ENCODE assay signal across 15 cellular contexts in the genomic region with DNA sequence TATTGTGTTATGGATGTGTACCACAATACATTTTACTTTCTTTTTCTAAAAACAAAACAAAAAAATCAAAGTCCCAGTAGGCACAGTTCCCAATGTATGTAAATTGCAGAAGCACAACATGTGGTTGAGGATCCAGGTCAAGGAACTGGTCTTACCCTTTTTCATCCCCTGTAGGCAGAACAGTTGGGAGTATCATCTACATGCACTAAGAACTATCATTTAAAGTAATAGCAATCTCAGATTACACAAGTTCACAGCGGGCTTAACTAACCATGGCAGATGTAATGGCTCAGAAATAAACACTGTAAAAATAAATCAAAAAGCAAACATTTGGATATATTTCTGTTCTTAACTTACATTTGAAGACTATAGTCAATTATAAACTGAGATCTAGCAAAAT.
DNase-seq lines count a peak whose midpoint lies in the region; ATAC-seq lines count a peak whose summit lies in the region.
"Had no signal": no experiment of that assay in that cellular context is flagged by ENCODE, and none has a peak within 500 bp of the region (broad histone marks: within the 10 kb centered on the region; RNA-seq: fewer than 3 reads in every experiment).

No MANE protein-coding gene starts in this region.

- no peaks in the 10 kb centered on the region for H3K79me1 ChIP-seq in mesendoderm (ENCODE audit: low read length)

- H3K79me2 ChIP-seq in mesendoderm (ENCODE audit: control insufficient read depth, insufficient read depth, low read length) = no peaks in the 10 kb centered on the region

- H3K36me3 ChIP-seq in mesendoderm (ENCODE audit: control insufficient read depth, insufficient read depth, low read length) = no peaks in the 10 kb centered on the region

- H3K4me3 ChIP-seq in mesendoderm (ENCODE audit: low read length) = no peak overlapping the region

- H2AK5ac ChIP-seq in mesendoderm (ENCODE audit: low read length) = no peak overlapping the region

- DNase-seq in NCI-H1417 (lab: John Stamatoyannopoulos, UW) = peak in 2 of 3 experiments; percentile 11 to 53
- DNase-seq in NCI-H1417 treated with DMSO at 0.1 percent for 48 hours (lab: John Stamatoyannopoulos, UW) = no peak
- peak; percentile 29 for DNase-seq in NCI-H82 treated with DMSO at 0.1 percent for 48 hours (lab: John Stamatoyannopoulos, UW; ENCODE audit: unreplicated experiment)
- DNase-seq in brain pericyte (ENCODE audit: low read depth, low spot score) = peak; percentile 70
- DNase-seq in NCI-H345 (lab: John Stamatoyannopoulos, UW) = no peak
- no peak for DNase-seq in mesendoderm
- DNase-seq in stimulated activated CD4-positive, alpha-beta T cell treated with anti-CD3 and anti-CD28 coated beads, Interleukin-4, amount 100 ng/mL, for 4 hours = no peak
- DNase-seq: HCEC 1CT, NCI-H1694, NCI-H2171 treated with DMSO at 0.1 percent for 48 hours, NCI-H510A treated with DMSO at 0.1 percent for 48 hours, SIG-M5 had no signal

- no peak for ATAC-seq in GM21619 (IDR thresholded peaks at IDR 0.05; ENCODE audit: unreplicated experiment)

- H4K8ac ChIP-seq in mesendoderm (ENCODE audit: low read depth, low read length) = no peak overlapping the region

- H3K27ac ChIP-seq in mesendoderm (ENCODE audit: low read depth, low read length) = no peak overlapping the region
- H3K27ac ChIP-seq: 22Rv1, C4-2B had no signal

- no peak overlapping the region for H3K18ac ChIP-seq in mesendoderm (ENCODE audit: low read length)

- no peak overlapping the region for H2BK15ac ChIP-seq in mesendoderm (replicated peaks; ENCODE audit: low read depth)

- H3K27me3 ChIP-seq in mesendoderm (ENCODE audit: insufficient read depth, low read length, poor library complexity) = no peaks in the 10 kb centered on the region

- H3K9ac ChIP-seq in mesendoderm (ENCODE audit: low read length) = no peak overlapping the region

- H3K4me1 ChIP-seq in mesendoderm (ENCODE audit: control insufficient read depth, low read depth, low read length) = no peaks in the 10 kb centered on the region

- H3K4me2 ChIP-seq in mesendoderm (ENCODE audit: low read length) = no peak overlapping the region

- WGBS in mesendoderm (ENCODE audit: extremely low coverage, insufficient coverage, low lambda C conversion rate) = no CpG with 5 or more reads among the region's 1 CpG

- no peak overlapping the region for H3K4ac ChIP-seq in mesendoderm (ENCODE audit: low read depth, low read length)

- no peak overlapping the region for H2BK5ac ChIP-seq in mesendoderm (ENCODE audit: low read length)

- H3K23ac ChIP-seq in mesendoderm (ENCODE audit: low read length) = no peak overlapping the region

- no peak overlapping the region for H3K56ac ChIP-seq in mesendoderm (ENCODE audit: low read length)

- no peak overlapping the region for H2BK120ac ChIP-seq in mesendoderm (ENCODE audit: low read depth, low read length)

- no peak overlapping the region for H4K5ac ChIP-seq in mesendoderm (ENCODE audit: low read length)

Comparison
In these comparisons a context has a peak if more than half of its experiments do, and no peak if none do; other contexts are left out.
1. DNase-seq: peak in NCI-H1417 (2 of 3), NCI-H82 treated with DMSO at 0.1 percent for 48 hours (single experiment) and brain pericyte (single experiment); none in NCI-H1417 treated with DMSO at 0.1 percent for 48 hours (single experiment), NCI-H345 (single experiment), mesendoderm (single experiment) and stimulated activated CD4-positive, alpha-beta T cell treated with anti-CD3 and anti-CD28 coated beads, Interleukin-4, amount 100 ng/mL, for 4 hours (0 of 2).